ENCODE assay signal across 8 cellular contexts in genomic region chr5:151239237-151239861, GRCh38. TPM values are rescaled to one million over a fixed set of nuclear protein-coding genes. Genes with fewer than 3 reads are reported as not detected.
DNase-seq lines count a peak whose midpoint lies in the region; ATAC-seq, FAIRE-seq and TF ChIP-seq lines count a peak whose summit lies in the region.

No MANE protein-coding gene starts in this region.

- peaks cover 0 to 22% of the 10 kb centered on the region in 2 experiments; a peak in 3 of 5 replicates for H3K27me3 ChIP-seq in K562 (ENCODE audit: control insufficient read depth in 2 of 2, insufficient read depth in 2 of 2, low read length in 2 of 2)
- no peaks in the 10 kb centered on the region for H3K27me3 ChIP-seq in spleen (replicated peaks in 1 of 7)

- TF ChIP-seq POLR2A in K562 (conservative IDR thresholded peaks at IDR 0.05) (no peak), spleen (IDR thresholded peaks at IDR 0.05) (no peak)

- in situ Hi-C loops in G401 (cut with HindIII; ENCODE audit: low sequenced_read_pairs): no loop called here
- in situ Hi-C loops in K562 (cut with MboI): loop anchor here (5.0 kb wide), 2 partner anchors 67 to 117 kb away; no protein-coding TSS in a partner anchor

- peak; percentile 85 to 90 for TF ChIP-seq RAD21 in K562 (CRISPR knock-in tag; conservative IDR thresholded peaks at IDR 0.05 in 1 of 2, IDR thresholded peaks at IDR 0.05 in 1 of 2)

- H3K36me3 ChIP-seq in K562 (ENCODE audit: control insufficient read depth, insufficient read depth, low read length) (no peaks in the 10 kb centered on the region), spleen (no peaks in the 10 kb centered on the region)

- ATAC-seq in HG03175 (IDR thresholded peaks at IDR 0.05; ENCODE audit: unreplicated experiment) (peak; percentile 53), K562 (peak; percentile 95)

- H3K9ac ChIP-seq in K562 (ENCODE audit: insufficient read depth in 1 of 2, low read depth in 2 of 2, low read length in 2 of 2): no peak overlapping the region

- no peak overlapping the region for H3K27ac ChIP-seq in K562 (ENCODE audit: extremely low read depth, low read depth, low read length)
- H3K27ac ChIP-seq in spleen: peak overlapping the region in 2 of 8 donors; percentile 69

- peak; percentile 85 for FAIRE-seq in K562 (lab: Jason Lieb, UNC)

- H3K4me1 ChIP-seq in K562 (replicated peaks in 1 of 2; ENCODE audit: control insufficient read depth in 2 of 2, insufficient read depth in 2 of 2, low read length in 2 of 2) (peaks cover 0 to 6% of the 10 kb centered on the region in 2 experiments; a peak in 3 of 5 replicates), spleen (peaks cover 6 to 82% (median 44%) of the 10 kb centered on the region in 6 donors)

- H2AFZ ChIP-seq in K562 (ENCODE audit: low read depth, low read length): no peak overlapping the region

- peak; percentile 58 for DNase-seq in 8988T
- DNase-seq in G401 (ENCODE audit: low spot score): peak; percentile 24
- DNase-seq in RKO (ENCODE audit: low spot score): peak; percentile 74
- DNase-seq in K562 (ENCODE audit: extremely low read depth in 1 of 4, low spot score in 3 of 4): peak; percentile 75 to 83 (median 78)
- DNase-seq in iPS-NIHi11 (ENCODE audit: low spot score): peak; percentile 79
- peak; percentile 93 for DNase-seq in spleen
- no peak for DNase-seq in middle frontal gyrus (ENCODE audit: extremely low spot score, low spot score)

- peak; percentile 91 to 94 (median 92) for TF ChIP-seq CTCF in K562 (IDR thresholded peaks at IDR 0.05 in 2 of 3, conservative IDR thresholded peaks at IDR 0.05 in 1 of 3; ENCODE audit: insufficient read depth in 2 of 3, low read depth in 1 of 3, low read length in 3 of 3)
- TF ChIP-seq CTCF in spleen (IDR thresholded peaks at IDR 0.05 in 8 of 11, conservative IDR thresholded peaks at IDR 0.05 in 3 of 11): peak; percentile 48 to 94 (median 83)

- no TSS peak for BruUV-seq in K562 (replicated peaks; lab: Mats Ljungman, UMichigan)

- no peak for TF ChIP-seq EP300 in K562 (IDR thresholded peaks at IDR 0.05; ENCODE audit: low read length)

- H3K9me1 ChIP-seq in K562 (ENCODE audit: control insufficient read depth, insufficient read depth, low read length): no peaks in the 10 kb centered on the region

- H3K4me2 ChIP-seq in K562 (ENCODE audit: insufficient read depth, low read length): no peak overlapping the region

- WGBS in K562 (ENCODE audit: insufficient coverage, low coverage, missing lambda C conversion rate): 14% methylated on average over 17 of the region's 17 CpGs
- WGBS in spleen, 5 donors: 21 to 66% (median 24%) methylated on average over 17 of the region's 17 CpGs

- no peaks in the 10 kb centered on the region for H4K20me1 ChIP-seq in K562 (replicated peaks; ENCODE audit: control insufficient read depth, insufficient read depth, low read length)

- POLR2A ChIA-PET in K562 (lab: Yijun Ruan, JAX): interaction anchor here (0.7 to 0.8 kb wide), 2 partner anchors 8 to 113 kb away, joined by 3 read pairs; no protein-coding TSS in a partner anchor

- H3K9me3 ChIP-seq in K562 (replicated peaks; ENCODE audit: control insufficient read depth, insufficient read depth, low read depth, low read length): no peaks in the 10 kb centered on the region
- H3K9me3 ChIP-seq in spleen: no peaks in the 10 kb centered on the region

- H3K79me2 ChIP-seq in K562 (ENCODE audit: control insufficient read depth, insufficient read depth, low read length): no peaks in the 10 kb centered on the region

- intact Hi-C loops in K562 (cut with micrococcal nuclease) (loop anchor here (1.0 to 2.0 kb wide), 4 partner anchors 75 to 237 kb away; no protein-coding TSS in a partner anchor), spleen (cut with DNase I; ENCODE audit: low total_unique reads) (loop anchor here (5.0 to 10.0 kb wide), 2 partner anchors 65 to 112 kb away; no protein-coding TSS in a partner anchor)

- CTCF ChIA-PET in K562 (lab: Yijun Ruan, JAX; ENCODE audit: low intra/inter-chr PET ratio): interaction anchor here (0.6 to 3.6 kb wide), 2 partner anchors 113 to 189 kb away, joined by 3 to 17 read pairs; no protein-coding TSS in a partner anchor

- no peak overlapping the region for H3K4me3 ChIP-seq in K562
- H3K4me3 ChIP-seq in spleen: peak overlapping the region in 4 of 8 donors; percentile 1 to 53 (median 16)

TF ChIP-seq in K562, 482 proteins besides CTCF, POLR2A, EP300 and RAD21 (continues in another document):
- TF ChIP-seq ZHX1 (conservative IDR thresholded peaks at IDR 0.05; ENCODE audit: low read length): 0 out of 2 replicates have a peak, but pooled peaks have one; percentile 57
- TF ChIP-seq KLF16 (IDR thresholded peaks at IDR 0.05): peak; percentile 48; the same call in 1 of the 2 replicates
- TF ChIP-seq MIER1 (IDR thresholded peaks at IDR 0.05; ENCODE audit: low read depth): no peak
- peak in 1 of 2 experiments; percentile 58; a peak in 1 of 4 replicates for TF ChIP-seq RCOR1 (IDR thresholded peaks at IDR 0.05; ENCODE audit: borderline replicate concordance in 1 of 2, low read depth in 2 of 2, low read length in 2 of 2)
- TF ChIP-seq NELFE (IDR thresholded peaks at IDR 0.05; ENCODE audit: insufficient read depth, insufficient read length): no peak
- no peak for TF ChIP-seq SMAD2 (IDR thresholded peaks at IDR 0.05; ENCODE audit: low read depth, low read length)
- TF ChIP-seq XRCC5 (IDR thresholded peaks at IDR 0.05; ENCODE audit: low read depth, low read length): 0 out of 2 replicates have a peak, but pooled peaks have one; percentile 52

RNA-seq across cellular contexts. Expression of gene GM2A, which starts 13.6 kb away (rescaled TPM):
- total RNA-seq in G401 (2014; rRNA removed; shearing (Covaris generic)): 35.0 and 39.8 TPM in 2 replicates
- total RNA-seq in K562 (2011; cell fraction: chromatin; rRNA removed; ENCODE audit: low replicate concordance): 6.6 and 8.0 TPM in 2 replicates
- total RNA-seq in K562 (2011; cell fraction: nucleolus; rRNA removed): 8.3 and 9.7 TPM in 2 replicates
- 9.1 and 11.3 TPM in 2 replicates for total RNA-seq in K562 (2011; cell fraction: nucleoplasm; rRNA removed)
- 9.9 and 12.4 TPM in 2 replicates for total RNA-seq in K562 (2014; rRNA removed)
- total RNA-seq in K562 (2014; rRNA removed; fragmentation: Illumina TruSeq; extraction: Trizol): 11.9 and 12.3 TPM in 2 replicates
- 34.0 and 36.0 TPM in 2 replicates for total RNA-seq in K562 (2015; rRNA removed; fragmentation: Illumina TruSeq; extraction: Trizol)
- total RNA-seq in K562 (2021): 13.2 and 14.4 TPM in 2 replicates
- 5.8 and 9.1 TPM in 2 replicates for polyA plus RNA-seq in K562 (2011; rRNA removed)
- 5.6 and 8.0 TPM in 2 replicates for polyA plus RNA-seq in K562 (2011; cell fraction: cytosol; rRNA removed)
- polyA plus RNA-seq in K562 (2011; cell fraction: nucleus; rRNA removed): 2.5 and 3.4 TPM in 2 replicates
- 18.5 and 29.7 TPM in 2 replicates for polyA plus RNA-seq in K562 (2012)
- 10.6 and 11.1 TPM in 2 replicates for polyA plus RNA-seq in K562 (2014; fragmentation: Illumina TruSeq; extraction: Trizol)
- polyA plus RNA-seq in K562 (2014; fragmentation: Nextera tagmentation; extraction: Ambion mirVana): 1 to 10 TPM; 7.1 to 10.0 TPM
- polyA plus RNA-seq in K562 (2014; rRNA removed): 7.3 TPM in 2 replicates
- 10.4 and 13.3 TPM in 2 replicates for polyA minus RNA-seq in K562 (2011; rRNA and poly(A)+ RNA removed)
- polyA minus RNA-seq in K562 (2011; cell fraction: cytosol; rRNA and poly(A)+ RNA removed): 6.2 and 9.7 TPM in 2 replicates
- 1.2 and 3.4 TPM in 2 replicates for polyA minus RNA-seq in K562 (2011; cell fraction: nucleus; rRNA and poly(A)+ RNA removed)
- total RNA-seq in spleen: 10 to 100 TPM; 54.7 to 95.7 (median 73.7) TPM
- 10 to 100 TPM; 31.6 to 86.2 (median 48.4) TPM for polyA plus RNA-seq in spleen

RNA-seq across cellular contexts. Expression of gene CCDC69, which starts 15.5 kb away (rescaled TPM):
- 3.9 and 7.0 TPM in 2 replicates for total RNA-seq in G401 (2014; rRNA removed; shearing (Covaris generic))
- total RNA-seq in K562 (2011; cell fraction: chromatin; rRNA removed; ENCODE audit: low replicate concordance): 4.2 and 7.7 TPM in 2 replicates
- 3.7 and 3.8 TPM in 2 replicates for total RNA-seq in K562 (2011; cell fraction: nucleolus; rRNA removed)
- 5.5 and 8.5 TPM in 2 replicates for total RNA-seq in K562 (2011; cell fraction: nucleoplasm; rRNA removed)
- total RNA-seq in K562 (2014; rRNA removed) (8.0 and 10.7 TPM in 2 replicates), K562 (2014; rRNA removed; fragmentation: Illumina TruSeq; extraction: Trizol) (7.2 and 7.3 TPM in 2 replicates), K562 (2015; rRNA removed; fragmentation: Illumina TruSeq; extraction: Trizol) (10.4 and 10.6 TPM in 2 replicates), K562 (2021) (7.5 and 7.6 TPM in 2 replicates), spleen (100 to 1,000 TPM in 4 of 7 donors, 10 to 100 TPM in 3; 68.4 to 145 (median 106) TPM)
- polyA plus RNA-seq in K562 (2011; rRNA removed) (11.5 and 12.2 TPM in 2 replicates), K562 (2014; fragmentation: Illumina TruSeq; extraction: Trizol) (9.6 and 11.1 TPM in 2 replicates), K562 (2014; fragmentation: Nextera tagmentation; extraction: Ambion mirVana) (1 to 10 TPM in 1 of 2 experiments, under 1 TPM in 1; 0.65 to 1.5 TPM), K562 (2014; rRNA removed) (6.6 and 7.2 TPM in 2 replicates), spleen (10 to 100 TPM; 37.7 to 90.3 (median 39.3) TPM)
- polyA plus RNA-seq in K562 (2011; cell fraction: cytosol; rRNA removed): 8.8 and 11.5 TPM in 2 replicates
- polyA plus RNA-seq in K562 (2011; cell fraction: nucleus; rRNA removed): 4.4 and 4.6 TPM in 2 replicates
- polyA plus RNA-seq in K562 (2012): 10.4 and 12.9 TPM in 2 replicates
- polyA minus RNA-seq in K562 (2011; rRNA and poly(A)+ RNA removed): 8.0 and 8.5 TPM in 2 replicates
- 3.7 and 3.9 TPM in 2 replicates for polyA minus RNA-seq in K562 (2011; cell fraction: cytosol; rRNA and poly(A)+ RNA removed)
- polyA minus RNA-seq in K562 (2011; cell fraction: nucleus; rRNA and poly(A)+ RNA removed): 1.8 and 3.9 TPM in 2 replicates
